In the genomic region with DNA sequence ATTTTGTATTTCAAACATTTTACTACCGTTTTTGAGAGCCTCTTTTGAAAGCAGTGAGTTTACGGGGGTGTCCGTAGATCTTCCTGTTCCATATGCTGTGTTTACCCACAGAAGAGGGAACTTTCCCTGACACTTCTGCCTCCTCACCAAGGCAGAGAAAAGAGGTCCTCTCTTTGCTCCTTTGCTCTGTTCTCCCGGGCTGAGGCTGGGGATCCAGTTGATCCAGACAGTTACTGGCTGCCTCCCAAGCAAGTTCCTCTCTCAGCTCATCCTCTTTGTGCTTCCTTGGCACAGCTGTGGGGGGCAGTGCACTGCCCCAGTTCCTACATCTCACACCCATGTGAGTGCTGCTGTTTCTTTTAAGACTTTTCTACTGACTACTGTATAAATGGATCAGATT, we compare ENCODE assay signal across 36 cellular contexts.
"Had no signal": no experiment of that assay in that cellular context is flagged by ENCODE, and none has a peak within 500 bp of the region (broad histone marks: within the 10 kb centered on the region; RNA-seq: fewer than 3 reads in every experiment).

No MANE protein-coding gene starts in this region.

- H3K27me3 Mint-ChIP-seq: activated CD4-positive, alpha-beta memory T cell treated with anti-CD3 and anti-CD28 coated beads, Interleukin-2, amount 10 ng/mL, durations not matched to agents 7 days and 5 days; activated CD8-positive, alpha-beta memory T cell treated with anti-CD3 and anti-CD28 coated beads, Interleukin-2, amount 10 ng/mL, durations not matched to agents 7 days and 5 days; activated naive CD8-positive, alpha-beta T cell treated with anti-CD3 and anti-CD28 coated beads for 36 hours had no signal

- DNase-seq: activated CD4-positive, alpha-beta memory T cell treated with anti-CD3 and anti-CD28 coated beads, Interleukin-2, amount 10 ng/mL, durations not matched to agents 7 days and 5 days; activated CD4-positive, alpha-beta T cell treated with anti-CD3 and anti-CD28 coated beads for 1 hour; activated CD4-positive, alpha-beta T cell treated with anti-CD3 and anti-CD28 coated beads for 48 hours; activated CD4-positive, CD25-positive, alpha-beta regulatory T cell; activated CD8-positive, alpha-beta memory T cell treated with anti-CD3 and anti-CD28 coated beads for 24 hours; activated CD8-positive, alpha-beta memory T cell treated with anti-CD3 and anti-CD28 coated beads, Interleukin-2, amount 10 ng/mL, durations not matched to agents 7 days and 5 days; activated CD8-positive, alpha-beta memory T cell treated with anti-CD3 and anti-CD28 coated beads, Interleukin-2, amount 50 U/mL, for 48 hours; activated effector memory CD4-positive, alpha-beta T cell treated with anti-CD3 and anti-CD28 coated beads, Interleukin-2, amount 50 U/mL, for 16 hours; activated naive CD4-positive, alpha-beta T cell; activated naive CD4-positive, alpha-beta T cell treated with anti-CD3 and anti-CD28 coated beads, Interleukin-2, amount 50 U/mL, for 16 hours; activated naive CD8-positive, alpha-beta T cell treated with anti-CD3 and anti-CD28 coated beads for 36 hours; activated T-cell treated with anti-CD3 and anti-CD28 coated beads, Interleukin-2, amount 50 U/mL, for 48 hours; amniotic stem cell; Kasumi-1; MG63; NCI-H1048; NCI-H1105 treated with DMSO at 0.1 percent for 48 hours; NCI-H1436; NCI-H1694; NCI-H1930; NCI-H2081 treated with DMSO at 0.1 percent for 48 hours; NCI-H2171; NCI-H510A; NCI-H526; NK-92 treated with Interleukin-12 subunit alpha and Interleukin-12 subunit beta, amount 100 ng/mL, for 24 hours; PC-3; Peyer's patch; RPMI8226; SHP77 treated with DMSO at 0.1 percent for 48 hours; SK-N-SH had no signal

- H3K4me2 ChIP-seq: SK-N-SH had no signal

- H3K4me3 ChIP-seq: ascending aorta, breast epithelium, MG63, Peyer's patch, SJSA1 had no signal

- H3K9me3 Mint-ChIP-seq: activated CD4-positive, alpha-beta memory T cell treated with anti-CD3 and anti-CD28 coated beads, Interleukin-2, amount 10 ng/mL, durations not matched to agents 7 days and 5 days had no signal

- H3K4me3 Mint-ChIP-seq: activated CD4-positive, alpha-beta memory T cell treated with anti-CD3 and anti-CD28 coated beads, Interleukin-2, amount 10 ng/mL, durations not matched to agents 7 days and 5 days; activated CD8-positive, alpha-beta memory T cell treated with anti-CD3 and anti-CD28 coated beads, Interleukin-2, amount 10 ng/mL, durations not matched to agents 7 days and 5 days; activated naive CD8-positive, alpha-beta T cell treated with anti-CD3 and anti-CD28 coated beads for 36 hours; activated T-helper 17 cell treated with anti-CD3 and anti-CD28 coated beads, Interleukin-2, amount 50 U/mL, for 72 hours; T-helper 1 cell treated with Interleukin-12 subunit alpha and Interleukin-12 subunit beta and Interleukin-4 antibody, amounts not matched to agents 30 μg/mL and 1 μg/mL, for 36 hours; T-helper 2 cell treated with Interferon-gamma antibody and Interleukin-4, amounts not matched to agents 5 μg/mL and 100 μg/mL, for 36 hours had no signal

- H3K4me1 Mint-ChIP-seq: activated CD4-positive, alpha-beta memory T cell treated with anti-CD3 and anti-CD28 coated beads, Interleukin-2, amount 10 ng/mL, durations not matched to agents 7 days and 5 days; activated CD8-positive, alpha-beta memory T cell treated with anti-CD3 and anti-CD28 coated beads, Interleukin-2, amount 10 ng/mL, durations not matched to agents 7 days and 5 days; activated naive CD8-positive, alpha-beta T cell treated with anti-CD3 and anti-CD28 coated beads for 36 hours; activated T-helper 17 cell treated with anti-CD3 and anti-CD28 coated beads, Interleukin-2, amount 50 U/mL, for 72 hours had no signal

- H3K27ac ChIP-seq: ascending aorta, breast epithelium, Peyer's patch, SJSA1 had no signal

- H3K27me3 ChIP-seq: ascending aorta, breast epithelium, MG63, Peyer's patch, SJSA1 had no signal

- H3K36me3 Mint-ChIP-seq: activated CD8-positive, alpha-beta memory T cell treated with anti-CD3 and anti-CD28 coated beads, Interleukin-2, amount 10 ng/mL, durations not matched to agents 7 days and 5 days; activated naive CD8-positive, alpha-beta T cell treated with anti-CD3 and anti-CD28 coated beads for 36 hours had no signal

- H3K4me1 ChIP-seq: ascending aorta, breast epithelium, Peyer's patch, SJSA1 had no signal

- H3K9me2 ChIP-seq: SK-N-SH had no signal

- H3K36me3 ChIP-seq: ascending aorta, breast epithelium, MG63, Peyer's patch, SJSA1 had no signal

- H3K27ac Mint-ChIP-seq: activated CD4-positive, alpha-beta memory T cell treated with anti-CD3 and anti-CD28 coated beads, Interleukin-2, amount 10 ng/mL, durations not matched to agents 7 days and 5 days; activated CD8-positive, alpha-beta memory T cell treated with anti-CD3 and anti-CD28 coated beads, Interleukin-2, amount 10 ng/mL, durations not matched to agents 7 days and 5 days; activated naive CD8-positive, alpha-beta T cell treated with anti-CD3 and anti-CD28 coated beads for 36 hours; activated T-helper 17 cell treated with anti-CD3 and anti-CD28 coated beads, Interleukin-2, amount 50 U/mL, for 72 hours; T-helper 1 cell treated with Interleukin-12 subunit alpha and Interleukin-12 subunit beta and Interleukin-4 antibody, amounts not matched to agents 30 μg/mL and 1 μg/mL, for 36 hours; T-helper 2 cell treated with Interferon-gamma antibody and Interleukin-4, amounts not matched to agents 5 μg/mL and 100 μg/mL, for 36 hours had no signal

- ATAC-seq: activated CD8-positive, alpha-beta memory T cell treated with anti-CD3 and anti-CD28 coated beads, Interleukin-2, amount 10 ng/mL, durations not matched to agents 7 days and 5 days; activated T-helper 17 cell treated with anti-CD3 and anti-CD28 coated beads, Interleukin-2, amount 50 U/mL, for 72 hours; PC-3 had no signal
